Comparison of ENCODE assay signal across 17 cellular contexts in genomic region chr13:39875583-39875982, GRCh38.
DNase-seq lines count a peak whose midpoint lies in the region; ATAC-seq and TF ChIP-seq lines count a peak whose summit lies in the region.
"Had no signal": no experiment of that assay in that cellular context is flagged by ENCODE, and none has a peak within 500 bp of the region (broad histone marks: within the 10 kb centered on the region; RNA-seq: fewer than 3 reads in every experiment).

No MANE protein-coding gene starts in this region.

- no peaks in the 10 kb centered on the region for H3K9me3 ChIP-seq in trophoblast cell (ENCODE audit: insufficient read depth, low read depth, low read length)
- H3K9me3 ChIP-seq: Caco-2, stomach had no signal

- H3K4me3 ChIP-seq in fibroblast of pulmonary artery (replicated peaks; ENCODE audit: low read depth, low read length) (no peak overlapping the region), trophoblast cell (ENCODE audit: low read depth, low read length) (no peak overlapping the region)
- H3K4me3 ChIP-seq: cardiac muscle cell, stomach had no signal

- no peaks in the 10 kb centered on the region for H3K79me2 ChIP-seq in trophoblast cell (ENCODE audit: control insufficient read depth, insufficient read depth, low read length, poor library complexity)

- H2AFZ ChIP-seq in trophoblast cell (ENCODE audit: insufficient read depth, low read length, poor library complexity): no peak overlapping the region

- no peak overlapping the region for H2BK5ac ChIP-seq in trophoblast cell (ENCODE audit: low read depth, low read length, poor library complexity)

- peak overlapping the region; percentile 52 for H3K9ac ChIP-seq in trophoblast cell (ENCODE audit: low read length)

- H3K27ac ChIP-seq in VCaP (peak overlapping the region; percentile 41), trophoblast cell (ENCODE audit: low read depth, low read length) (no peak overlapping the region), foreskin keratinocyte (no peak overlapping the region)
- H3K27ac ChIP-seq: cardiac muscle cell had no signal

- H2AK5ac ChIP-seq in trophoblast cell (ENCODE audit: low read length): no peak overlapping the region

- H3K4me1 ChIP-seq in trophoblast cell (ENCODE audit: control insufficient read depth in 1 of 2, insufficient read depth in 2 of 2, low read length in 2 of 2): no peaks in the 10 kb centered on the region
- peaks cover 11% of the 10 kb centered on the region for H3K4me1 ChIP-seq in foreskin keratinocyte
- H3K4me1 ChIP-seq: Caco-2 had no signal

- no peaks in the 10 kb centered on the region for H3K79me1 ChIP-seq in trophoblast cell (ENCODE audit: low read length)

- H2BK12ac ChIP-seq in trophoblast cell (ENCODE audit: low read length): no peak overlapping the region

- no peak overlapping the region for H3K14ac ChIP-seq in trophoblast cell (ENCODE audit: low read length)

- no peak for TF ChIP-seq CTCF in VCaP (conservative IDR thresholded peaks at IDR 0.05)
- TF ChIP-seq CTCF in fibroblast of pulmonary artery (IDR thresholded peaks at IDR 0.05; ENCODE audit: low read length, missing control alignments): no peak
- no peak for TF ChIP-seq CTCF in foreskin keratinocyte (conservative IDR thresholded peaks at IDR 0.05)
- TF ChIP-seq CTCF in GM10266 (IDR thresholded peaks at IDR 0.05; ENCODE audit: control insufficient read depth, insufficient read depth, low read depth, missing control alignments): no peak

- H3K36me3 ChIP-seq in trophoblast cell (ENCODE audit: control insufficient read depth in 1 of 2, insufficient read depth in 2 of 2, low read length in 2 of 2): no peaks in the 10 kb centered on the region
- H3K36me3 ChIP-seq: cardiac muscle cell, stomach had no signal

- DNase-seq in EL (peak; percentile 63), fibroblast of pulmonary artery (ENCODE audit: low read depth) (peak; percentile 12), trophoblast cell (no peak), foreskin keratinocyte (no peak), GM10266 (ENCODE audit: extremely low spot score) (no peak), T-helper 9 cell (no peak)
- DNase-seq: activated CD4-positive, alpha-beta memory T cell treated with anti-CD3 and anti-CD28 coated beads, Interleukin-2, amount 10 ng/mL, durations not matched to agents 7 days and 5 days; activated T-cell treated with anti-CD3 and anti-CD28 coated beads, Interleukin-2, amount 50 U/mL, for 48 hours; AML-193; Caco-2; naive thymus-derived CD8-positive, alpha-beta T cell; NCI-H1694; stomach; T-helper 1 cell had no signal

- no peak overlapping the region for H3K4me2 ChIP-seq in trophoblast cell (ENCODE audit: low read length)

- no peak overlapping the region for H3K4ac ChIP-seq in trophoblast cell (ENCODE audit: low read depth, low read length)

- H4K12ac ChIP-seq in trophoblast cell (ENCODE audit: low read depth, low read length): no peak overlapping the region

- H3K18ac ChIP-seq in trophoblast cell (ENCODE audit: low read length): no peak overlapping the region

- peak overlapping the region; percentile 19 for H4K91ac ChIP-seq in trophoblast cell (ENCODE audit: low read depth, low read length)

- H3K23ac ChIP-seq in trophoblast cell (ENCODE audit: low read length): no peak overlapping the region

- no peak overlapping the region for H2BK120ac ChIP-seq in trophoblast cell (ENCODE audit: insufficient read depth, low read length, poor library complexity)

- H4K8ac ChIP-seq in trophoblast cell (ENCODE audit: low read depth, low read length): no peak overlapping the region

- no CpG with 5 or more reads among the region's 7 CpGs for WGBS in trophoblast cell (ENCODE audit: extremely low coverage, insufficient coverage, insufficient read length)

- no peak for ATAC-seq in HG03520 (IDR thresholded peaks at IDR 0.05; ENCODE audit: unreplicated experiment)
- no peak for ATAC-seq in foreskin keratinocyte
- ATAC-seq: naive thymus-derived CD8-positive, alpha-beta T cell had no signal

- H3K27me3 ChIP-seq in trophoblast cell (ENCODE audit: insufficient read depth, low read length) (no peaks in the 10 kb centered on the region), foreskin keratinocyte (no peaks in the 10 kb centered on the region)
- H3K27me3 ChIP-seq: cardiac muscle cell, stomach had no signal

Comparison
In these comparisons a context has a peak if more than half of its experiments do, and no peak if none do; other contexts are left out.
1. DNase-seq: peak in EL (single experiment) and fibroblast of pulmonary artery (single experiment); none in trophoblast cell (0 of 2), foreskin keratinocyte (0 of 2), GM10266 (single experiment) and T-helper 9 cell (single experiment).